ENCODE assay signal across 11 cellular contexts in the genomic region with DNA sequence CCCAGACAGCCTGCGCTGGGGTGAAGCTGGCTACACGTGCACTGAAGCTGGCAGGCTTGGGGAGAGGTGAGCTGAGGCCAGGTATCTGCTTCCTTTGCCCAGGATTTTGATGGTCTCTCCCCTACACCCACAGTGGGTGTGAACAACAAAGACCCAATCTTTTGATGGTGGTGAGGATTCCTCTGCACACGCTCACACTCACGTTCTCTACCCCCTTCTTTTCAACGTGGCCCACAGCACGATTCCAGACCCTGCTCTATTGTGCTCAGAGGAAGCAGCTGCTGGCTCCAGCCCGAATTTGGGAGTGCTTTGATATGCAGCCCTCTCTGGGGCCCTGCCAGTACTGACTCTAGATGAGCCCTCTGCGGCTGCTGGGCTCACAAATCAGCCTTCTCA. TPM values are rescaled to one million over a fixed set of nuclear protein-coding genes. Genes with fewer than 3 reads are reported as not detected.
DNase-seq lines count a peak whose midpoint lies in the region; ATAC-seq and TF ChIP-seq lines count a peak whose summit lies in the region.
"Had no signal": no experiment of that assay in that cellular context is flagged by ENCODE, and none has a peak within 500 bp of the region (broad histone marks: within the 10 kb centered on the region; RNA-seq: fewer than 3 reads in every experiment).

No MANE protein-coding gene starts in this region.

- in situ Hi-C loops in GM23248 (cut with MboI): no loop called here

- H3K9me2 ChIP-seq in GM23248 (ENCODE audit: insufficient read depth): no peaks in the 10 kb centered on the region

- H3K9ac ChIP-seq in GM23248: no peak overlapping the region

- H3K79me2 ChIP-seq in GM23248 (ENCODE audit: insufficient read depth): no peaks in the 10 kb centered on the region

- DNase-seq in NCI-H446 treated with DMSO at 0.1 percent for 48 hours (lab: John Stamatoyannopoulos, UW) (peak; percentile 53), endothelial cell (ENCODE audit: low spot score) (peak; percentile 49), tibial artery (peak; percentile 75 to 83), mesenteric fat pad (ENCODE audit: low spot score) (no peak), GM23248 (no peak)
- DNase-seq: activated gamma-delta T cell; NCI-H2171; stimulated activated naive CD8-positive, alpha-beta T cell treated with anti-CD3 and anti-CD28 coated beads, Interleukin-15, Interleukin-2, amounts not matched to agents 100 U/mL and 50 U/mL, for 24 hours had no signal

- no peaks in the 10 kb centered on the region for H3K9me3 Mint-ChIP-seq in endothelial cell (ENCODE audit: unreplicated experiment)

- H3K4me3 ChIP-seq in mesodermal cell (ENCODE audit: extremely low read depth, insufficient read depth, low read length, poor library complexity, severe bottlenecking): no peak overlapping the region
- peak overlapping the region; percentile 5 to 10 for H3K4me3 ChIP-seq in tibial artery
- H3K4me3 ChIP-seq in GM23248: no peak overlapping the region

- H3K4me2 ChIP-seq in GM23248 (ENCODE audit: unreplicated experiment): no peak overlapping the region

- no peaks in the 10 kb centered on the region for H4K20me1 ChIP-seq in GM23248 (ENCODE audit: insufficient read depth)

- intact Hi-C loops in tibial artery (cut with DNase I; ENCODE audit: low total_unique reads): no loop called here

- H3K9me3 ChIP-seq in mesodermal cell (ENCODE audit: control insufficient read depth, low read length) (no peaks in the 10 kb centered on the region), tibial artery (no peaks in the 10 kb centered on the region), GM23248 (ENCODE audit: low read depth) (no peaks in the 10 kb centered on the region)

- TF ChIP-seq CTCF in endothelial cell (IDR thresholded peaks at IDR 0.05; ENCODE audit: unreplicated experiment) (no peak), tibial artery (IDR thresholded peaks at IDR 0.05) (peak in 1 of 2 experiments; percentile 10)

- H3F3A ChIP-seq in GM23248 (ENCODE audit: insufficient read depth): peaks cover 10% of the 10 kb centered on the region; the same call in 1 of the 2 replicates

- H3K27me3 ChIP-seq in tibial artery: no peaks in the 10 kb centered on the region
- H3K27me3 ChIP-seq in GM23248 (replicated peaks; ENCODE audit: insufficient read depth): no peaks in the 10 kb centered on the region

- H3K4me1 Mint-ChIP-seq in endothelial cell (ENCODE audit: unreplicated experiment): peaks cover 43% of the 10 kb centered on the region

- H3K27ac ChIP-seq in mesodermal cell (ENCODE audit: low read depth, low read length, severe bottlenecking): peak overlapping the region; percentile 10
- H3K27ac ChIP-seq in tibial artery: peak overlapping the region; percentile 93 to 98
- no peak overlapping the region for H3K27ac ChIP-seq in GM23248

- no peaks in the 10 kb centered on the region for H3K36me3 Mint-ChIP-seq in endothelial cell (ENCODE audit: low read depth, unreplicated experiment)

- H3K36me3 ChIP-seq in mesodermal cell (ENCODE audit: control insufficient read depth, insufficient read depth, low read length): peaks cover 7% of the 10 kb centered on the region
- peaks cover 0 to 7% (median 7%) of the 10 kb centered on the region in 3 donors for H3K36me3 ChIP-seq in tibial artery
- no peaks in the 10 kb centered on the region for H3K36me3 ChIP-seq in GM23248 (ENCODE audit: low read depth)

- no peak overlapping the region for H3K4me3 Mint-ChIP-seq in endothelial cell (ENCODE audit: unreplicated experiment)

- peaks cover 10% of the 10 kb centered on the region for H3K27me3 Mint-ChIP-seq in endothelial cell (ENCODE audit: unreplicated experiment)

- H2AFZ ChIP-seq in GM23248: no peak overlapping the region

- ATAC-seq in GM21381 (IDR thresholded peaks at IDR 0.05; ENCODE audit: unreplicated experiment) (no peak), GM18858 (IDR thresholded peaks at IDR 0.05; ENCODE audit: unreplicated experiment) (no peak)
- ATAC-seq: stimulated activated naive CD8-positive, alpha-beta T cell treated with anti-CD3 and anti-CD28 coated beads, Interleukin-15, Interleukin-2, amounts not matched to agents 100 U/mL and 50 U/mL, for 24 hours had no signal

- peak overlapping the region; percentile 94 for H3K27ac Mint-ChIP-seq in endothelial cell (ENCODE audit: unreplicated experiment)

- 17 to 37% methylated on average over 6 to 7 of the region's 8 CpGs for WGBS in mesodermal cell (ENCODE audit: insufficient coverage in 2 of 2), 2 experiments
- WGBS in GM23248 (ENCODE audit: low coverage in 1 of 2, low lambda C conversion rate in 2 of 2, missing lambda C conversion rate in 2 of 2), 2 experiments: 54 to 63% methylated on average over 8 of the region's 8 CpGs

- H3K4me1 ChIP-seq in mesodermal cell (ENCODE audit: control insufficient read depth, insufficient read depth, low read length, poor library complexity, severe bottlenecking) (peaks cover 32% of the 10 kb centered on the region), tibial artery (peaks cover 0 to 89% (median 71%) of the 10 kb centered on the region in 4 donors), GM23248 (ENCODE audit: insufficient read depth) (peaks cover 18% of the 10 kb centered on the region)

RNA-seq across cellular contexts. Expression of gene CD9, which starts 4.9 kb away (rescaled TPM):
- total RNA-seq in endothelial cell (ENCODE audit: unreplicated experiment): 67.2 TPM
- 83.6 TPM for polyA plus RNA-seq in mesodermal cell (2013, experiment 1 of 2)
- 66.9 TPM for polyA plus RNA-seq in mesodermal cell (2013, experiment 2 of 2)
- total RNA-seq in mesenteric fat pad: 57.7 TPM
- 24.7 and 28.6 TPM in 2 replicates for total RNA-seq in GM23248 (2014; rRNA removed; shearing (Covaris generic))
- polyA plus RNA-seq in GM23248 (2016; fragmentation: Nextera tagmentation; extraction: Ambion mirVana): 45.1 and 46.9 TPM in 2 replicates

Comparison
In these comparisons a context has a peak if more than half of its experiments do, and no peak if none do; other contexts are left out.
1. DNase-seq: peak in NCI-H446 treated with DMSO at 0.1 percent for 48 hours (single experiment), endothelial cell (single experiment) and tibial artery (2 of 2); none in mesenteric fat pad (single experiment) and GM23248 (single experiment).
2. H3K4me3 ChIP-seq: peak in tibial artery (2 of 2); none in mesodermal cell (single experiment) and GM23248 (single experiment).